Comparison of ENCODE assay signal across 9 cellular contexts in genomic region chr2:9843229-9844035, GRCh38. TPM values are rescaled to one million over a fixed set of nuclear protein-coding genes. Genes with fewer than 3 reads are reported as not detected.
A peak's percentile ranks its signal among the peaks of the same experiment; 100 is the strongest.
DNase-seq lines count a peak whose midpoint lies in the region; ATAC-seq, FAIRE-seq and TF ChIP-seq lines count a peak whose summit lies in the region.
"Had no signal": no experiment of that assay in that cellular context is flagged by ENCODE, and none has a peak within 500 bp of the region (broad histone marks: within the 10 kb centered on the region; RNA-seq: fewer than 3 reads in every experiment).

Gene TAF1B, plus strand, starts transcription at chr2:9843474. Its CDS starts 68 bp downstream, at chr2:9843542.

- ATAC-seq in GM18909 (IDR thresholded peaks at IDR 0.05; ENCODE audit: poor library complexity, unreplicated experiment) (peak; percentile 88), HG03175 (IDR thresholded peaks at IDR 0.05; ENCODE audit: unreplicated experiment) (peak; percentile 81)

- no peak for FAIRE-seq in bronchial epithelial cell (lab: Jason Lieb, UNC)
- FAIRE-seq: endometrium had no signal

- no peaks in the 10 kb centered on the region for H3K27me3 ChIP-seq in bronchial epithelial cell (ENCODE audit: control insufficient read depth, insufficient read depth, low read length)

- H3K36me3 ChIP-seq in bronchial epithelial cell (ENCODE audit: control insufficient read depth, insufficient read depth, low read length): no peaks in the 10 kb centered on the region

- DNase-seq in AG08396 (ENCODE audit: low spot score) (peak; percentile 95), NCI-H2227 treated with DMSO at 0.1 percent for 48 hours (lab: John Stamatoyannopoulos, UW) (peak; percentile 96), bronchial epithelial cell (ENCODE audit: low read depth) (peak; percentile 85), inferior parietal cortex (ENCODE audit: extremely low spot score) (peak; percentile 89)
- DNase-seq in stimulated activated CD4-positive, alpha-beta T cell treated with anti-CD3 and anti-CD28 coated beads, Interleukin-12 subunit alpha, Interleukin-12 subunit beta, amount 100 ng/mL, for 24 hours (ENCODE audit: low read depth in 2 of 2): peak; percentile 78 to 84

- H3K4me3 ChIP-seq in WI38 (ENCODE audit: low read depth, low read length) (peak within 1 kb of the TSS; percentile 79), bronchial epithelial cell (ENCODE audit: low read depth, low read length) (peak within 1 kb of the TSS; percentile 58)

- TF ChIP-seq CTCF in WI38 (IDR thresholded peaks at IDR 0.05; ENCODE audit: low read depth, low read length): no peak
- peak; percentile 64 for TF ChIP-seq CTCF in bronchial epithelial cell (IDR thresholded peaks at IDR 0.05; ENCODE audit: insufficient read depth, low read length, severe bottlenecking)

RNA-seq across cellular contexts. Expression of gene TAF1B, which starts in this region (rescaled TPM):
- 28.7 and 30.5 TPM in 2 replicates for total RNA-seq in bronchial epithelial cell

Comparison
In these comparisons a context has a peak if more than half of its experiments do, and no peak if none do; other contexts are left out.
1. Peak in every context shown above with its lines: DNase-seq, ATAC-seq and H3K4me3 ChIP-seq.